27 cellular contexts compared by ENCODE assay signal in genomic region chr3:105238367-105238766, GRCh38.
"Had no signal": no experiment of that assay in that cellular context is flagged by ENCODE, and none has a peak within 500 bp of the region (broad histone marks: within the 10 kb centered on the region; RNA-seq: fewer than 3 reads in every experiment).

No MANE protein-coding gene starts in this region.

- H3K4me3 ChIP-seq: colonic mucosa, gastrocnemius medialis, heart left ventricle, hepatocyte, lung, psoas muscle, skin epidermis, spleen, thoracic aorta, tibial nerve, upper lobe of right lung, uterus had no signal

- H3K36me3 ChIP-seq: colonic mucosa, gastrocnemius medialis, heart left ventricle, spleen, thoracic aorta, tibial nerve, upper lobe of right lung, uterus had no signal

- DNase-seq: colonic mucosa; effector CD8-positive, alpha-beta T cell; endodermal cell; foreskin fibroblast; gastrocnemius medialis; heart left ventricle; kidney; natural killer cell; posterior cingulate gyrus; psoas muscle; right cardiac atrium; spleen; stimulated activated CD4-positive, alpha-beta T cell treated with anti-CD3 and anti-CD28 coated beads, Interleukin-4, amount 100 ng/mL, for 4 hours; stimulated activated naive B cell treated with anti-CD40 and anti-IgM and Interleukin-4, amounts not matched to agents 10 μg/mL and 1 μg/mL and 100 μg/mL, for 72 hours; upper lobe of right lung; uterus had no signal

- H3K4me1 ChIP-seq: colonic mucosa, gastrocnemius medialis, heart left ventricle, psoas muscle, spleen, tibial nerve, upper lobe of right lung, uterus had no signal

- FAIRE-seq: kidney had no signal

- H3K36me3 Mint-ChIP-seq: memory B cell; natural killer cell; stimulated activated naive B cell treated with anti-CD40 and anti-IgM and Interleukin-4, amounts not matched to agents 10 μg/mL and 1 μg/mL and 100 μg/mL, for 72 hours had no signal

- H3K27ac Mint-ChIP-seq: dendritic cell treated with granulocyte-macrophage colony-stimulating factor and Interleukin-4, amounts not matched to agents 40 ng/mL and 50 ng/mL, for 4 days; endodermal cell; memory B cell; natural killer cell; stimulated activated naive B cell treated with anti-CD40 and anti-IgM and Interleukin-4, amounts not matched to agents 10 μg/mL and 1 μg/mL and 100 μg/mL, for 72 hours; stimulated activated naive CD8-positive, alpha-beta T cell treated with anti-CD3 and anti-CD28 coated beads, Interleukin-15, Interleukin-2, amounts not matched to agents 100 ng/mL and 50 ng/mL, for 24 hours had no signal

- H3K9me3 Mint-ChIP-seq: endodermal cell; memory B cell; natural killer cell; stimulated activated naive B cell treated with anti-CD40 and anti-IgM and Interleukin-4, amounts not matched to agents 10 μg/mL and 1 μg/mL and 100 μg/mL, for 72 hours; stimulated activated naive CD8-positive, alpha-beta T cell treated with anti-CD3 and anti-CD28 coated beads, Interleukin-15, Interleukin-2, amounts not matched to agents 100 ng/mL and 50 ng/mL, for 24 hours had no signal

- H3K4me1 Mint-ChIP-seq: endodermal cell, memory B cell, natural killer cell had no signal

- H2AFZ ChIP-seq: hepatocyte had no signal

- ATAC-seq: esophagus mucosa; gastrocnemius medialis; heart left ventricle; left lobe of liver; natural killer cell; psoas muscle; right cardiac atrium; stimulated activated naive B cell treated with anti-CD40 and anti-IgM and Interleukin-4, amounts not matched to agents 10 μg/mL and 1 μg/mL and 100 μg/mL, for 72 hours; upper lobe of right lung had no signal

- H3K27ac ChIP-seq: colonic mucosa, epithelial cell of prostate, gastrocnemius medialis, heart left ventricle, hepatocyte, psoas muscle, skin epidermis, spleen, thoracic aorta, tibial nerve, upper lobe of right lung, uterus had no signal

- H3K4me2 ChIP-seq: hepatocyte had no signal

- H3K27me3 Mint-ChIP-seq: memory B cell; stimulated activated naive B cell treated with anti-CD40 and anti-IgM and Interleukin-4, amounts not matched to agents 10 μg/mL and 1 μg/mL and 100 μg/mL, for 72 hours had no signal

- H3K9me3 ChIP-seq: colonic mucosa, gastrocnemius medialis, heart left ventricle, psoas muscle, spleen, thoracic aorta, tibial nerve, upper lobe of right lung, uterus had no signal

- H3K4me3 Mint-ChIP-seq: dendritic cell treated with granulocyte-macrophage colony-stimulating factor and Interleukin-4, amounts not matched to agents 40 ng/mL and 50 ng/mL, for 4 days; endodermal cell; memory B cell; natural killer cell; stimulated activated naive B cell treated with anti-CD40 and anti-IgM and Interleukin-4, amounts not matched to agents 10 μg/mL and 1 μg/mL and 100 μg/mL, for 72 hours; stimulated activated naive CD8-positive, alpha-beta T cell treated with anti-CD3 and anti-CD28 coated beads, Interleukin-15, Interleukin-2, amounts not matched to agents 100 ng/mL and 50 ng/mL, for 24 hours had no signal

- H3K27me3 ChIP-seq: colonic mucosa, gastrocnemius medialis, heart left ventricle, hepatocyte, spleen, tibial nerve, upper lobe of right lung, uterus had no signal
